In genomic region chr11:2088284-2088683, GRCh38 we compare ENCODE assay signal across 15 cellular contexts. TPM values are rescaled to one million over a fixed set of nuclear protein-coding genes. Genes with fewer than 3 reads are reported as not detected.
"Had no signal": no experiment of that assay in that cellular context is flagged by ENCODE, and none has a peak within 500 bp of the region (broad histone marks: within the 10 kb centered on the region; RNA-seq: fewer than 3 reads in every experiment).

No MANE protein-coding gene starts in this region.

- H3K9me3 ChIP-seq: ovary had no signal

- FAIRE-seq: urothelium cell line had no signal

- H3K27me3 ChIP-seq: body of pancreas, ovary had no signal

- H3K36me3 ChIP-seq: ovary, tibial artery had no signal

- H3K4me3 ChIP-seq: body of pancreas, dorsolateral prefrontal cortex, ovary, tibial artery had no signal

- ATAC-seq: body of pancreas; naive thymus-derived CD4-positive, alpha-beta T cell had no signal

- H3K27ac ChIP-seq: body of pancreas, dorsolateral prefrontal cortex, epithelial cell of prostate, ovary, tibial artery had no signal

- DNase-seq: activated CD4-positive, alpha-beta T cell treated with anti-CD3 and anti-CD28 coated beads, Interleukin-2, amount 50 U/mL, for 1 hour; activated CD4-positive, CD25-positive, alpha-beta regulatory T cell; activated naive CD4-positive, alpha-beta T cell treated with Interleukin-2 at 50 U/mL for 16 hours; body of pancreas; caudate nucleus; foreskin fibroblast; mesenchymal stem cell; naive thymus-derived CD4-positive, alpha-beta T cell; stimulated activated naive B cell treated with anti-CD40 and anti-IgM and Interleukin-4, amounts not matched to agents 10 μg/mL and 1 μg/mL and 100 μg/mL, for 72 hours; T1000 had no signal

RNA-seq across cellular contexts. Expression of gene IGF2, which starts 50.9 kb away (rescaled TPM):
- polyA plus RNA-seq: naive thymus-derived CD4-positive, alpha-beta T cell had no signal
